Comparison of ENCODE assay signal across 7 cellular contexts in genomic region chr9:122125891-122126331, GRCh38. TPM values are rescaled to one million over a fixed set of nuclear protein-coding genes. Genes with fewer than 3 reads are reported as not detected.
DNase-seq lines count a peak whose midpoint lies in the region; TF ChIP-seq lines count a peak whose summit lies in the region.

No MANE protein-coding gene starts in this region.

- H3K4me2 ChIP-seq in skeletal muscle satellite cell (ENCODE audit: low read length) = peak overlapping the region; percentile 81

- H3K4me1 ChIP-seq in skeletal muscle satellite cell (ENCODE audit: control insufficient read depth, insufficient read depth, low read length) = peaks cover 15% of the 10 kb centered on the region

- no peak overlapping the region for H3K27ac ChIP-seq in brain microvascular endothelial cell

- in situ Hi-C loops in brain microvascular endothelial cell (cut with HindIII; ENCODE audit: low pct_ligation_motif_present, low sequenced_read_pairs) = no loop called here

- TF ChIP-seq CTCF in brain microvascular endothelial cell (IDR thresholded peaks at IDR 0.05; ENCODE audit: low read depth, low read length, missing control alignments) = no peak

- no peak overlapping the region for H3K9ac ChIP-seq in skeletal muscle satellite cell (ENCODE audit: low read depth, low read length)

- H3K27me3 ChIP-seq in brain microvascular endothelial cell (replicated peaks) = no peaks in the 10 kb centered on the region
- peaks cover 14% of the 10 kb centered on the region for H3K27me3 ChIP-seq in skeletal muscle satellite cell (ENCODE audit: control insufficient read depth, insufficient read depth, low read length)

- H3K9me3 ChIP-seq in iPS-18c (ENCODE audit: control insufficient read depth, insufficient read depth, low read length) = no peaks in the 10 kb centered on the region
- H3K9me3 ChIP-seq in skeletal muscle satellite cell (replicated peaks; ENCODE audit: low read length) = no peaks in the 10 kb centered on the region

- DNase-seq in HT1080 (ENCODE audit: low read depth) (peak; percentile 39), brain microvascular endothelial cell (peak; percentile 7), NCI-H128 (lab: John Stamatoyannopoulos, UW; ENCODE audit: unreplicated experiment) (no peak)
- DNase-seq in activated CD4-positive, alpha-beta T cell treated with anti-CD3 and anti-CD28 coated beads for 1 hour = no peak
- DNase-seq in stimulated activated CD4-positive, alpha-beta T cell treated with anti-CD3 and anti-CD28 coated beads, Interleukin-4, amount 100 ng/mL, for 1 hour = no peak

- H3K36me3 ChIP-seq in brain microvascular endothelial cell (replicated peaks) (no peaks in the 10 kb centered on the region), skeletal muscle satellite cell (ENCODE audit: insufficient read depth, low read length) (no peaks in the 10 kb centered on the region)

- H3K4me3 ChIP-seq in brain microvascular endothelial cell (ENCODE audit: low read depth, low read length) = peak overlapping the region; percentile 52
- peak overlapping the region; percentile 55; the same call in 1 of the 2 replicates for H3K4me3 ChIP-seq in iPS-18c (ENCODE audit: insufficient read depth, low read depth, low read length)
- peak overlapping the region; percentile 41 for H3K4me3 ChIP-seq in skeletal muscle satellite cell (ENCODE audit: low read length)

RNA-seq across cellular contexts. Expression of gene TTLL11, which starts 32.8 kb away (rescaled TPM):
- total RNA-seq in HT1080 (2014; rRNA removed; shearing (Covaris generic)) = 7.1 and 9.1 TPM in 2 replicates
- 5.7 and 6.7 TPM in 2 replicates for polyA plus RNA-seq in HT1080 (2015; cell fraction: cytosol; rRNA removed)
- polyA plus RNA-seq in HT1080 (2015; cell fraction: nucleus; rRNA removed) = 5.4 and 6.4 TPM in 2 replicates
- total RNA-seq in skeletal muscle satellite cell (2012; rRNA removed) = 5.9 and 6.1 TPM in 2 replicates

RNA-seq across cellular contexts. Expression of gene NDUFA8, which starts 33.7 kb away (rescaled TPM):
- total RNA-seq in HT1080 (2014; rRNA removed; shearing (Covaris generic)) = 60.8 and 76.1 TPM in 2 replicates
- 93.4 and 101 TPM in 2 replicates for polyA plus RNA-seq in HT1080 (2015; cell fraction: cytosol; rRNA removed)
- polyA plus RNA-seq in HT1080 (2015; cell fraction: nucleus; rRNA removed) = 39.9 and 42.3 TPM in 2 replicates
- total RNA-seq in skeletal muscle satellite cell (2012; rRNA removed) = 30.2 and 32.1 TPM in 2 replicates

RNA-seq across cellular contexts. Expression of gene MORN5, which starts 33.8 kb away (rescaled TPM):
- not detected in 2 replicates for total RNA-seq in HT1080 (2014; rRNA removed; shearing (Covaris generic))
- polyA plus RNA-seq in HT1080 (2015; cell fraction: cytosol; rRNA removed) = not detected in 2 replicates
- not detected in 2 replicates for polyA plus RNA-seq in HT1080 (2015; cell fraction: nucleus; rRNA removed)
- 0.87 TPM in 1 of 2 replicates, not detected in the other for total RNA-seq in skeletal muscle satellite cell (2012; rRNA removed)

Comparison
In these comparisons a context has a peak if more than half of its experiments do, and no peak if none do; other contexts are left out.
1. DNase-seq: peak in HT1080 (single experiment) and brain microvascular endothelial cell (single experiment); none in NCI-H128 (single experiment), activated CD4-positive, alpha-beta T cell treated with anti-CD3 and anti-CD28 coated beads for 1 hour (single experiment) and stimulated activated CD4-positive, alpha-beta T cell treated with anti-CD3 and anti-CD28 coated beads, Interleukin-4, amount 100 ng/mL, for 1 hour (single experiment).
2. Peak in every context shown above with its lines, with median percentiles within 50 percentile points of each other: H3K4me3 ChIP-seq.